ENCODE assay signal across 19 cellular contexts in genomic region chr18:76991021-76991688, GRCh38.
DNase-seq lines count a peak whose midpoint lies in the region; ATAC-seq, FAIRE-seq and TF ChIP-seq lines count a peak whose summit lies in the region.
"Had no signal": no experiment of that assay in that cellular context is flagged by ENCODE, and none has a peak within 500 bp of the region (broad histone marks: within the 10 kb centered on the region; RNA-seq: fewer than 3 reads in every experiment).

No MANE protein-coding gene starts in this region.

- no peak overlapping the region for H2AFZ ChIP-seq in OCI-LY3 (ENCODE audit: low read depth, low read length)

- no peaks in the 10 kb centered on the region for H3K79me2 ChIP-seq in OCI-LY3 (ENCODE audit: low read length)

- H3K9me3 Mint-ChIP-seq in endodermal cell, result no peaks in the 10 kb centered on the region
- H3K9me3 Mint-ChIP-seq in stimulated activated naive B cell treated with anti-CD40 and anti-IgM and Interleukin-4, amounts not matched to agents 10 μg/mL and 1 μg/mL and 100 μg/mL, for 72 hours, result no peaks in the 10 kb centered on the region
- H3K9me3 Mint-ChIP-seq in natural killer cell treated with Interleukin-12 subunit alpha and Interleukin-12 subunit beta and Interleukin-15 and Interleukin-18, amount 100 ng/mL, for 72 hours, result no peaks in the 10 kb centered on the region
- H3K9me3 Mint-ChIP-seq: activated CD4-positive, alpha-beta T cell treated with anti-CD3 and anti-CD28 coated beads, Interleukin-2, amount 10 ng/mL, durations not matched to agents 7 days and 5 days; activated naive CD8-positive, alpha-beta T cell treated with anti-CD3 and anti-CD28 coated beads, Interleukin-2, amount 10 ng/mL, durations not matched to agents 7 days and 5 days; effector memory CD8-positive, alpha-beta T cell had no signal

- H4K20me1 ChIP-seq in OCI-LY3 (ENCODE audit: insufficient read depth, low read length), result peaks cover 8% of the 10 kb centered on the region; the same call in 1 of the 2 replicates

- H3K27ac Mint-ChIP-seq in endodermal cell, result no peak overlapping the region
- H3K27ac Mint-ChIP-seq in stimulated activated naive B cell treated with anti-CD40 and anti-IgM and Interleukin-4, amounts not matched to agents 10 μg/mL and 1 μg/mL and 100 μg/mL, for 72 hours, result peak overlapping the region; percentile 70
- peak overlapping the region in 1 of 2 donors; percentile 59 for H3K27ac Mint-ChIP-seq in natural killer cell treated with Interleukin-12 subunit alpha and Interleukin-12 subunit beta and Interleukin-15 and Interleukin-18, amount 100 ng/mL, for 72 hours
- H3K27ac Mint-ChIP-seq: activated CD4-positive, alpha-beta T cell treated with anti-CD3 and anti-CD28 coated beads, Interleukin-2, amount 10 ng/mL, durations not matched to agents 7 days and 5 days; activated naive CD8-positive, alpha-beta T cell treated with anti-CD3 and anti-CD28 coated beads, Interleukin-2, amount 10 ng/mL, durations not matched to agents 7 days and 5 days; effector memory CD8-positive, alpha-beta T cell had no signal

- H3K36me3 Mint-ChIP-seq in endodermal cell (ENCODE audit: low read depth), result no peaks in the 10 kb centered on the region
- peaks cover 3 to 13% of the 10 kb centered on the region in 2 donors for H3K36me3 Mint-ChIP-seq in stimulated activated naive B cell treated with anti-CD40 and anti-IgM and Interleukin-4, amounts not matched to agents 10 μg/mL and 1 μg/mL and 100 μg/mL, for 72 hours
- no peaks in the 10 kb centered on the region for H3K36me3 Mint-ChIP-seq in natural killer cell treated with Interleukin-12 subunit alpha and Interleukin-12 subunit beta and Interleukin-15 and Interleukin-18, amount 100 ng/mL, for 72 hours
- H3K36me3 Mint-ChIP-seq: activated naive CD8-positive, alpha-beta T cell treated with anti-CD3 and anti-CD28 coated beads, Interleukin-2, amount 10 ng/mL, durations not matched to agents 7 days and 5 days had no signal

- FAIRE-seq in GM12891 (lab: Jason Lieb, UNC), result peak; percentile 28
- FAIRE-seq: frontal cortex had no signal

- no peaks in the 10 kb centered on the region for H3K9me3 ChIP-seq in OCI-LY3 (ENCODE audit: insufficient read depth, low read length)
- H3K9me3 ChIP-seq in endodermal cell (ENCODE audit: control insufficient read depth, low read length), result no peaks in the 10 kb centered on the region
- H3K9me3 ChIP-seq: esophagus muscularis mucosa had no signal

- peaks cover 14% of the 10 kb centered on the region for H3K4me1 Mint-ChIP-seq in endodermal cell
- peaks cover 23 to 43% of the 10 kb centered on the region in 2 donors for H3K4me1 Mint-ChIP-seq in stimulated activated naive B cell treated with anti-CD40 and anti-IgM and Interleukin-4, amounts not matched to agents 10 μg/mL and 1 μg/mL and 100 μg/mL, for 72 hours
- peaks cover 0 to 21% of the 10 kb centered on the region in 2 donors for H3K4me1 Mint-ChIP-seq in natural killer cell treated with Interleukin-12 subunit alpha and Interleukin-12 subunit beta and Interleukin-15 and Interleukin-18, amount 100 ng/mL, for 72 hours (ENCODE audit: low read depth in 2 of 2)
- H3K4me1 Mint-ChIP-seq: activated naive CD8-positive, alpha-beta T cell treated with anti-CD3 and anti-CD28 coated beads, Interleukin-2, amount 10 ng/mL, durations not matched to agents 7 days and 5 days had no signal

- H3K9ac ChIP-seq in OCI-LY3 (ENCODE audit: low read length) (no peak overlapping the region), endodermal cell (ENCODE audit: extremely low read depth, low read length, poor library complexity, severe bottlenecking) (no peak overlapping the region)

- peaks cover 3% of the 10 kb centered on the region for H3K27me3 Mint-ChIP-seq in endodermal cell (ENCODE audit: insufficient read depth)
- no peaks in the 10 kb centered on the region for H3K27me3 Mint-ChIP-seq in stimulated activated naive B cell treated with anti-CD40 and anti-IgM and Interleukin-4, amounts not matched to agents 10 μg/mL and 1 μg/mL and 100 μg/mL, for 72 hours
- H3K27me3 Mint-ChIP-seq in natural killer cell treated with Interleukin-12 subunit alpha and Interleukin-12 subunit beta and Interleukin-15 and Interleukin-18, amount 100 ng/mL, for 72 hours, result no peaks in the 10 kb centered on the region
- H3K27me3 Mint-ChIP-seq: effector memory CD8-positive, alpha-beta T cell had no signal

- no peak for TF ChIP-seq CTCF in OCI-LY3 (IDR thresholded peaks at IDR 0.05; ENCODE audit: low read depth, low read length)
- TF ChIP-seq CTCF in endodermal cell (conservative IDR thresholded peaks at IDR 0.05), result no peak

- H3K36me3 ChIP-seq in OCI-LY3 (replicated peaks; ENCODE audit: low read depth, low read length) (no peaks in the 10 kb centered on the region), endodermal cell (ENCODE audit: control insufficient read depth, insufficient read depth, low read length) (no peaks in the 10 kb centered on the region)
- H3K36me3 ChIP-seq: esophagus muscularis mucosa had no signal

- DNase-seq in GM12891 (ENCODE audit: insufficient read length, low spot score) (no peak), endodermal cell (peak; percentile 41)
- no peak for DNase-seq in stimulated activated naive B cell treated with anti-CD40 and anti-IgM and Interleukin-4, amounts not matched to agents 10 μg/mL and 1 μg/mL and 100 μg/mL, for 72 hours
- DNase-seq in natural killer cell treated with Interleukin-12 subunit alpha and Interleukin-12 subunit beta and Interleukin-15 and Interleukin-18, amount 100 ng/mL, for 72 hours (ENCODE audit: low spot score), result no peak
- DNase-seq in stimulated activated CD4-positive, alpha-beta T cell treated with anti-CD3 and anti-CD28 coated beads, Interleukin-1b, Interleukin-23, amount 100 ng/mL, for 48 hours, result no peak
- DNase-seq: activated CD4-positive, alpha-beta T cell treated with anti-CD3 and anti-CD28 coated beads, Interleukin-2, amount 10 ng/mL, durations not matched to agents 7 days and 5 days; activated effector memory CD4-positive, alpha-beta T cell treated with Interleukin-2 at 50 U/mL for 16 hours; activated naive CD8-positive, alpha-beta T cell treated with anti-CD3 and anti-CD28 coated beads, Interleukin-2, amount 10 ng/mL, durations not matched to agents 7 days and 5 days; DMS79; effector memory CD8-positive, alpha-beta T cell; kidney glomerular epithelial cell; mesenchymal stem cell; NCI-H187 had no signal

- peaks cover 38% of the 10 kb centered on the region for H3K4me1 ChIP-seq in OCI-LY3 (ENCODE audit: low read length)
- H3K4me1 ChIP-seq in endodermal cell (ENCODE audit: control insufficient read depth, insufficient read depth, low read length), result peaks cover 3% of the 10 kb centered on the region
- H3K4me1 ChIP-seq: esophagus muscularis mucosa had no signal

- H3K4me3 ChIP-seq in OCI-LY3 (ENCODE audit: low read length), result peak overlapping the region; percentile 75
- H3K4me3 ChIP-seq in endodermal cell (ENCODE audit: low read length), result no peak overlapping the region
- H3K4me3 ChIP-seq: esophagus muscularis mucosa, GM12878 had no signal

- ATAC-seq in stimulated activated naive B cell treated with anti-CD40 and anti-IgM and Interleukin-4, amounts not matched to agents 10 μg/mL and 1 μg/mL and 100 μg/mL, for 72 hours (replicated peaks), result peak in 1 of 2 donors; percentile 2
- no peak for ATAC-seq in HG03432 (IDR thresholded peaks at IDR 0.05; ENCODE audit: unreplicated experiment)
- no peak for ATAC-seq in natural killer cell treated with Interleukin-12 subunit alpha and Interleukin-12 subunit beta and Interleukin-15 and Interleukin-18, amount 100 ng/mL, for 72 hours
- ATAC-seq: effector memory CD8-positive, alpha-beta T cell; sciatic nerve had no signal

- WGBS in endodermal cell (ENCODE audit: insufficient coverage in 1 of 2, insufficient read length in 1 of 2), 2 experiments, result 89% methylated on average over 18 to 20 of the region's 20 CpGs

- H3K27ac ChIP-seq in OCI-LY3 (ENCODE audit: low read length) (no peak overlapping the region), endodermal cell (ENCODE audit: low read depth, low read length) (no peak overlapping the region)
- H3K27ac ChIP-seq: esophagus muscularis mucosa had no signal

- no peak overlapping the region for H3K4me3 Mint-ChIP-seq in endodermal cell
- H3K4me3 Mint-ChIP-seq in stimulated activated naive B cell treated with anti-CD40 and anti-IgM and Interleukin-4, amounts not matched to agents 10 μg/mL and 1 μg/mL and 100 μg/mL, for 72 hours, result peak overlapping the region in 1 of 2 donors; percentile 22
- no peak overlapping the region for H3K4me3 Mint-ChIP-seq in natural killer cell treated with Interleukin-12 subunit alpha and Interleukin-12 subunit beta and Interleukin-15 and Interleukin-18, amount 100 ng/mL, for 72 hours
- H3K4me3 Mint-ChIP-seq: activated CD4-positive, alpha-beta T cell treated with anti-CD3 and anti-CD28 coated beads, Interleukin-2, amount 10 ng/mL, durations not matched to agents 7 days and 5 days; activated naive CD8-positive, alpha-beta T cell treated with anti-CD3 and anti-CD28 coated beads, Interleukin-2, amount 10 ng/mL, durations not matched to agents 7 days and 5 days; effector memory CD8-positive, alpha-beta T cell had no signal

- TF ChIP-seq POLR2A in GM12891 (IDR thresholded peaks at IDR 0.05; ENCODE audit: low read depth, low read length), result no peak

- H3K27me3 ChIP-seq in OCI-LY3 (ENCODE audit: low read depth, low read length), result peaks cover 66% of the 10 kb centered on the region
- no peaks in the 10 kb centered on the region for H3K27me3 ChIP-seq in endodermal cell (ENCODE audit: control insufficient read depth, insufficient read depth, low read length, poor library complexity, severe bottlenecking)
- H3K27me3 ChIP-seq: esophagus muscularis mucosa had no signal

- peak overlapping the region; percentile 98 for H3K4me2 ChIP-seq in OCI-LY3 (ENCODE audit: low read length)

TF ChIP-seq in GM12891, 5 proteins besides CTCF, POLR2A, EP300 and RAD21:
- TF ChIP-seq PAX5 (IDR thresholded peaks at IDR 0.05; ENCODE audit: insufficient read depth, low read length, severe bottlenecking) (no peak), POLR2AphosphoS5 (IDR thresholded peaks at IDR 0.05; ENCODE audit: low read depth, low read length) (no peak), SPI1 (IDR thresholded peaks at IDR 0.05; ENCODE audit: low read depth, low read length) (no peak)
